Comparison of ENCODE assay signal across 17 cellular contexts in the genomic region with DNA sequence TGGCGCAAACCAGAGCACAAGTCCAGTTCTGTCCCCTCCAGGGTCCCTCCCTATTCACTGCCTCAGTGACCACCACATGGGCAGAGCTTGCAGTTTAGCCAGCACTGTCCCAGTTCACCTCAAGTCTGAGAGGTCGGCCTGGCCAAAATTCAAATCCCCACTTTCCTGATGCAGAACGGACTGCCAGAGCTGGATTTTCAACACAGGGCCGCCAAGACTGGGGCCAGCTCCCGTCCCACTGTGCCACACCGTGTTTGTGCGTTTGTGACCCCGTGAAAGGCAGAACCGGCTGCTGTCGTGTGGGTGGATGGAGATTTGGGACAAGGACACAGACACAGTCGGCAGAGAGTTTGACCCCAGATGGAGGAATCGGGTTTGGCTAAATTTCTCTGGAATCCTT.
A peak's percentile ranks its signal among the peaks of the same experiment; 100 is the strongest.
DNase-seq lines count a peak whose midpoint lies in the region; ATAC-seq and TF ChIP-seq lines count a peak whose summit lies in the region.
"Had no signal": no experiment of that assay in that cellular context is flagged by ENCODE, and none has a peak within 500 bp of the region (broad histone marks: within the 10 kb centered on the region; RNA-seq: fewer than 3 reads in every experiment).

No MANE protein-coding gene starts in this region.

- no peak overlapping the region for H3K27ac ChIP-seq in sigmoid colon
- H3K27ac ChIP-seq: 22Rv1; BLaER1 treated with 17β-estradiol and CSF1 and Interleukin-3, amounts not matched to agents 10 nM and 100 nM had no signal

- H3K4me1 Mint-ChIP-seq in CD14-positive monocyte (no peaks in the 10 kb centered on the region), neural crest cell (no peaks in the 10 kb centered on the region), progenitor cell of endocrine pancreas (ENCODE audit: low read depth) (peaks cover 1% of the 10 kb centered on the region)
- H3K4me1 Mint-ChIP-seq: GM23338 had no signal

- ATAC-seq in left lobe of liver = no peak
- ATAC-seq: CD8-positive, alpha-beta T cell; GM23338 had no signal

- no peaks in the 10 kb centered on the region for H3K36me3 Mint-ChIP-seq in CD14-positive monocyte
- no peaks in the 10 kb centered on the region for H3K36me3 Mint-ChIP-seq in neural crest cell (ENCODE audit: low read depth)
- no peaks in the 10 kb centered on the region for H3K36me3 Mint-ChIP-seq in progenitor cell of endocrine pancreas (ENCODE audit: insufficient read depth)
- H3K36me3 Mint-ChIP-seq: CD8-positive, alpha-beta T cell had no signal

- no peaks in the 10 kb centered on the region for H3K36me3 ChIP-seq in sigmoid colon
- H3K36me3 ChIP-seq: BE2C; BLaER1 treated with 17β-estradiol and CSF1 and Interleukin-3, amounts not matched to agents 10 nM and 100 nM; HAP-1 had no signal

- TF ChIP-seq POLR2A in sigmoid colon (IDR thresholded peaks at IDR 0.05) = no peak

- H3K4me3 Mint-ChIP-seq in CD14-positive monocyte (no peak overlapping the region), neural crest cell (no peak overlapping the region), progenitor cell of endocrine pancreas (ENCODE audit: low read depth) (no peak overlapping the region)
- H3K4me3 Mint-ChIP-seq: CD8-positive, alpha-beta T cell; GM23338; HFFc6 had no signal

- intact Hi-C loops in CD14-positive monocyte (cut with micrococcal nuclease) (no loop called here), sigmoid colon (cut with DNase I) (no loop called here)

- H3K27me3 Mint-ChIP-seq in CD14-positive monocyte (ENCODE audit: low read depth in 3 of 3) (peaks cover 0 to 5% (median 0%) of the 10 kb centered on the region in 3 donors), neural crest cell (ENCODE audit: low read depth) (no peaks in the 10 kb centered on the region), progenitor cell of endocrine pancreas (peaks cover 20% of the 10 kb centered on the region)

- TF ChIP-seq EP300 in sigmoid colon (IDR thresholded peaks at IDR 0.05) = no peak

- DNase-seq in CD14-positive monocyte (ENCODE audit: low spot score) = peak; percentile 13
- no peak for DNase-seq in neural crest cell (ENCODE audit: low read depth, low spot score)
- DNase-seq in sigmoid colon = peak; percentile 51
- DNase-seq in progenitor cell of endocrine pancreas (ENCODE audit: low spot score, unreplicated experiment) = no peak
- DNase-seq in GM03348 (ENCODE audit: low spot score) = no peak
- DNase-seq in left lobe of liver (ENCODE audit: low spot score) = no peak
- DNase-seq: CD8-positive, alpha-beta T cell; DMS 273 treated with DMSO at 0.1 percent for 48 hours; DMS79; EL; GDM1; HFFc6 had no signal

- 77 to 81% methylated on average over 12 of the region's 12 CpGs for WGBS in sigmoid colon, 2 donors

- H3K27ac Mint-ChIP-seq in CD14-positive monocyte = no peak overlapping the region
- peak overlapping the region; percentile 67 for H3K27ac Mint-ChIP-seq in neural crest cell (ENCODE audit: unreplicated experiment)
- no peak overlapping the region for H3K27ac Mint-ChIP-seq in progenitor cell of endocrine pancreas
- H3K27ac Mint-ChIP-seq: CD8-positive, alpha-beta T cell; GM23338; HFFc6 had no signal

- peaks cover 0 to 4% (median 0%) of the 10 kb centered on the region in 7 donors for H3K9me3 Mint-ChIP-seq in CD14-positive monocyte
- H3K9me3 Mint-ChIP-seq in neural crest cell = peaks cover 7% of the 10 kb centered on the region
- no peaks in the 10 kb centered on the region for H3K9me3 Mint-ChIP-seq in progenitor cell of endocrine pancreas (ENCODE audit: low read depth)
- H3K9me3 Mint-ChIP-seq: CD8-positive, alpha-beta T cell; GM23338 had no signal

- H3K4me1 ChIP-seq in sigmoid colon = no peaks in the 10 kb centered on the region
- H3K4me1 ChIP-seq: BLaER1 treated with 17β-estradiol and CSF1 and Interleukin-3, amounts not matched to agents 10 nM and 100 nM; HAP-1 had no signal

- H3K27me3 ChIP-seq in sigmoid colon = peaks cover 0 to 6% (median 0%) of the 10 kb centered on the region in 3 donors
- H3K27me3 ChIP-seq: BE2C; BLaER1 treated with 17β-estradiol and CSF1 and Interleukin-3, amounts not matched to agents 10 nM and 100 nM had no signal

- H3K9me3 ChIP-seq in sigmoid colon = no peaks in the 10 kb centered on the region
- H3K9me3 ChIP-seq: BE2C; BLaER1 treated with 17β-estradiol and CSF1 and Interleukin-3, amounts not matched to agents 10 nM and 100 nM; HAP-1 had no signal

- no peak overlapping the region for H3K4me3 ChIP-seq in sigmoid colon
- H3K4me3 ChIP-seq: BLaER1 treated with 17β-estradiol and CSF1 and Interleukin-3, amounts not matched to agents 10 nM and 100 nM; GM23338; HAP-1 had no signal

- no peak for TF ChIP-seq CTCF in CD14-positive monocyte (IDR thresholded peaks at IDR 0.05)
- no peak for TF ChIP-seq CTCF in neural crest cell (conservative IDR thresholded peaks at IDR 0.05)
- TF ChIP-seq CTCF in sigmoid colon (IDR thresholded peaks at IDR 0.05) = no peak
- no peak for TF ChIP-seq CTCF in progenitor cell of endocrine pancreas (IDR thresholded peaks at IDR 0.05; ENCODE audit: unreplicated experiment)

Comparison
In these comparisons a context has a peak if more than half of its experiments do, and no peak if none do; other contexts are left out.
1. DNase-seq: peak in CD14-positive monocyte (single experiment) and sigmoid colon (single experiment); none in neural crest cell (single experiment), progenitor cell of endocrine pancreas (single experiment), GM03348 (single experiment) and left lobe of liver (single experiment).